ENCODE assay signal across 1 cellular context in genomic region chr2:47297767-47298401, GRCh38.
TF ChIP-seq lines count a peak whose summit lies in the region.

No MANE protein-coding gene starts in this region.

TF ChIP-seq in K562, 482 proteins besides CTCF, POLR2A, EP300 and RAD21 (continued from another document):
- TF ChIP-seq ZBTB40 (IDR thresholded peaks at IDR 0.05) (no peak), ZBTB40 (CRISPR knock-in tag; IDR thresholded peaks at IDR 0.05) (no peak), WHSC1 (IDR thresholded peaks at IDR 0.05; ENCODE audit: low read length) (no peak), ZNF274 (IDR thresholded peaks at IDR 0.05; ENCODE audit: borderline replicate concordance, low read depth, low read length) (no peak), KLF1 (tag; IDR thresholded peaks at IDR 0.05) (peak; percentile 91), HNRNPL (IDR thresholded peaks at IDR 0.05; ENCODE audit: low read depth, low read length) (no peak), IRF2 (CRISPR knock-in tag; IDR thresholded peaks at IDR 0.05) (no peak), CLOCK (CRISPR knock-in tag; IDR thresholded peaks at IDR 0.05; ENCODE audit: borderline replicate concordance) (no peak), ELF1 (tag; IDR thresholded peaks at IDR 0.05) (no peak), ZNF696 (CRISPR knock-in tag; conservative IDR thresholded peaks at IDR 0.05) (no peak; the same call in 1 of the 2 replicates), GTF2F1 (IDR thresholded peaks at IDR 0.05; ENCODE audit: low read depth, low read length) (no peak), NCOR1 (IDR thresholded peaks at IDR 0.05) (no peak), CREBBP (IDR thresholded peaks at IDR 0.05; ENCODE audit: low read depth, low read length) (no peak), FOXA1 (IDR thresholded peaks at IDR 0.05; ENCODE audit: borderline replicate concordance) (no peak), ZNF311 (CRISPR knock-in tag; IDR thresholded peaks at IDR 0.05) (peak; percentile 95), JUNB (CRISPR knock-in tag; conservative IDR thresholded peaks at IDR 0.05) (no peak), HDAC8 (tag; IDR thresholded peaks at IDR 0.05) (peak; percentile 99), RCOR1 (IDR thresholded peaks at IDR 0.05; ENCODE audit: borderline replicate concordance in 1 of 2, low read depth in 2 of 2, low read length in 2 of 2) (no peak), SP1 (CRISPR knock-in tag; IDR thresholded peaks at IDR 0.05) (no peak), CBX3 (IDR thresholded peaks at IDR 0.05; ENCODE audit: borderline replicate concordance in 1 of 2, low read length in 2 of 2) (no peak), SIN3A (IDR thresholded peaks at IDR 0.05; ENCODE audit: borderline replicate concordance in 2 of 2, control insufficient read depth in 1 of 2, low read depth in 2 of 2, low read length in 2 of 2) (no peak), CEBPG (CRISPR knock-in tag; IDR thresholded peaks at IDR 0.05) (peak; percentile 71), CEBPG (tag; conservative IDR thresholded peaks at IDR 0.05 in 1 of 2, IDR thresholded peaks at IDR 0.05 in 1 of 2) (peak; percentile 91 to 92), NR2C1 (IDR thresholded peaks at IDR 0.05) (no peak), NR2C1 (tag; IDR thresholded peaks at IDR 0.05) (peak; percentile 94), ZNF780A (CRISPR knock-in tag; IDR thresholded peaks at IDR 0.05) (no peak), SMAD4 (CRISPR knock-in tag; conservative IDR thresholded peaks at IDR 0.05) (peak; percentile 99), POU5F1 (IDR thresholded peaks at IDR 0.05; ENCODE audit: borderline replicate concordance, low read depth, low read length, partially characterized antibody) (no peak), TFAM (CRISPR knock-in tag; conservative IDR thresholded peaks at IDR 0.05) (no peak), JUND (IDR thresholded peaks at IDR 0.05; ENCODE audit: borderline replicate concordance, low read depth, low read length) (no peak), JUND (tag; IDR thresholded peaks at IDR 0.05; ENCODE audit: borderline replicate concordance, low read depth, low read length) (peak; percentile 85; the same call in 2 of the 3 replicates), RBBP5 (IDR thresholded peaks at IDR 0.05; ENCODE audit: borderline replicate concordance, insufficient read depth, low read length, poor library complexity, severe bottlenecking) (no peak), NONO (IDR thresholded peaks at IDR 0.05; ENCODE audit: low read depth in 2 of 2, low read length in 1 of 2) (no peak), ZKSCAN1 (IDR thresholded peaks at IDR 0.05; ENCODE audit: low read depth, low read length) (no peak; the same call in 1 of the 2 replicates), NR1H2 (CRISPR knock-in tag; IDR thresholded peaks at IDR 0.05) (no peak), ZNF12 (CRISPR knock-in tag; IDR thresholded peaks at IDR 0.05) (no peak), PTBP1 (IDR thresholded peaks at IDR 0.05; ENCODE audit: low read depth, low read length) (no peak), ZNF124 (CRISPR knock-in tag; IDR thresholded peaks at IDR 0.05) (no peak), DDX20 (tag; IDR thresholded peaks at IDR 0.05; ENCODE audit: low read depth) (peak; percentile 99), MCM5 (IDR thresholded peaks at IDR 0.05; ENCODE audit: low read depth) (no peak), NR2C2 (CRISPR knock-in tag; IDR thresholded peaks at IDR 0.05) (no peak), NR2C2 (tag; IDR thresholded peaks at IDR 0.05) (peak; percentile 90), U2AF2 (optimal IDR thresholded peaks at IDR 0.05; ENCODE audit: low read depth, low read length) (no peak), EHMT2 (IDR thresholded peaks at IDR 0.05) (no peak), ZNF740 (CRISPR knock-in tag; IDR thresholded peaks at IDR 0.05) (no peak), ZNF740 (tag; IDR thresholded peaks at IDR 0.05) (peak in 1 of 2 experiments; percentile 98; a peak in 2 of 4 replicates), FOXO4 (CRISPR knock-in tag; IDR thresholded peaks at IDR 0.05) (peak; percentile 84; the same call in 1 of the 2 replicates), BRD4 (IDR thresholded peaks at IDR 0.05) (peak; percentile 37; the same call in 1 of the 2 replicates), VEZF1 (CRISPR knock-in tag; IDR thresholded peaks at IDR 0.05) (peak; percentile 67)
- TF ChIP-seq, protein P1, sequence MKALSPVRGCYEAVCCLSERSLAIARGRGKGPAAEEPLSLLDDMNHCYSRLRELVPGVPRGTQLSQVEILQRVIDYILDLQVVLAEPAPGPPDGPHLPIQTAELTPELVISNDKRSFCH (CRISPR knock-in tag; IDR thresholded peaks at IDR 0.05), result peak; percentile 86
- TF ChIP-seq, protein P1 (tag; IDR thresholded peaks at IDR 0.05), result peak; percentile 100
- TF ChIP-seq, protein P2, sequence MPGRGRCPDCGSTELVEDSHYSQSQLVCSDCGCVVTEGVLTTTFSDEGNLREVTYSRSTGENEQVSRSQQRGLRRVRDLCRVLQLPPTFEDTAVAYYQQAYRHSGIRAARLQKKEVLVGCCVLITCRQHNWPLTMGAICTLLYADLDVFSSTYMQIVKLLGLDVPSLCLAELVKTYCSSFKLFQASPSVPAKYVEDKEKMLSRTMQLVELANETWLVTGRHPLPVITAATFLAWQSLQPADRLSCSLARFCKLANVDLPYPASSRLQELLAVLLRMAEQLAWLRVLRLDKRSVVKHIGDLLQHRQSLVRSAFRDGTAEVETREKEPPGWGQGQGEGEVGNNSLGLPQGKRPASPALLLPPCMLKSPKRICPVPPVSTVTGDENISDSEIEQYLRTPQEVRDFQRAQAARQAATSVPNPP (IDR thresholded peaks at IDR 0.05; ENCODE audit: borderline replicate concordance, insufficient read depth, insufficient read length), result no peak
